In genomic region chr17:82781894-82782274, GRCh38 we compare ENCODE assay signal across 8 cellular contexts. TPM values are rescaled to one million over a fixed set of nuclear protein-coding genes. Genes with fewer than 3 reads are reported as not detected.
DNase-seq lines count a peak whose midpoint lies in the region; ATAC-seq and TF ChIP-seq lines count a peak whose summit lies in the region.

No MANE protein-coding gene starts in this region.

- DNase-seq in DMS153 (lab: John Stamatoyannopoulos, UW) = peak; percentile 49
- peak; percentile 58 for DNase-seq in NCI-H774 (lab: John Stamatoyannopoulos, UW)
- DNase-seq in activated CD4-positive, alpha-beta T cell treated with anti-CD3 and anti-CD28 coated beads, Interleukin-2, amount 50 U/mL, for 48 hours = peak; percentile 82 to 85
- peak; percentile 70 to 88 (median 79) for DNase-seq in dorsolateral prefrontal cortex
- peak; percentile 89 for DNase-seq in lower lobe of right lung
- DNase-seq in stimulated activated CD4-positive, alpha-beta T cell treated with anti-CD3 and anti-CD28 coated beads, TNF-alpha, amount 100 ng/mL, for 48 hours (ENCODE audit: low read depth in 3 of 3) = peak; percentile 67 to 73 (median 69)

- H3K4me3 ChIP-seq in dorsolateral prefrontal cortex (peak overlapping the region in 3 of 59 donors; percentile 20 to 24 (median 24)), lower lobe of right lung (no peak overlapping the region)

- TF ChIP-seq CTCF in dorsolateral prefrontal cortex (IDR thresholded peaks at IDR 0.05 in 54 of 56, conservative IDR thresholded peaks at IDR 0.05 in 2 of 56; ENCODE audit: low read depth in 1 of 56, partially characterized antibody in 56 of 56) = peak; percentile 63 to 99 (median 95)
- peak; percentile 98 for TF ChIP-seq CTCF in lower lobe of right lung (IDR thresholded peaks at IDR 0.05)

- H3K27ac ChIP-seq in dorsolateral prefrontal cortex = peak overlapping the region in 8 of 59 donors; percentile 16 to 72 (median 48)
- H3K27ac ChIP-seq in lower lobe of right lung = peak overlapping the region; percentile 59

- H3K9me3 ChIP-seq in lower lobe of right lung = no peaks in the 10 kb centered on the region

- intact Hi-C loops in dorsolateral prefrontal cortex (cut with DNase I) = loop anchor here (5.0 kb wide), 1 partner anchor 130 kb away; no protein-coding TSS in a partner anchor
- intact Hi-C loops in lower lobe of right lung (cut with DNase I) = loop anchor here (10.0 kb wide), 1 partner anchor 133 kb away; no protein-coding TSS in a partner anchor

- peak; percentile 59 for ATAC-seq in HG02981 (IDR thresholded peaks at IDR 0.05; ENCODE audit: unreplicated experiment)
- ATAC-seq in lower lobe of right lung = peak; percentile 96 to 98
- ATAC-seq in GM19328 (IDR thresholded peaks at IDR 0.05; ENCODE audit: unreplicated experiment) = no peak

- no peaks in the 10 kb centered on the region for H3K27me3 ChIP-seq in dorsolateral prefrontal cortex
- H3K27me3 ChIP-seq in lower lobe of right lung (ENCODE audit: low read depth) = no peaks in the 10 kb centered on the region

- H3K36me3 ChIP-seq in lower lobe of right lung = peaks cover 27% of the 10 kb centered on the region

- peaks cover 7% of the 10 kb centered on the region for H3K4me1 ChIP-seq in lower lobe of right lung

RNA-seq across cellular contexts. Expression of gene TBCD, which starts 30.0 kb away (rescaled TPM):
- total RNA-seq in dorsolateral prefrontal cortex = 100 to 1,000 TPM in 110 of 120 experiments, 10 to 100 TPM in 10; 90.4 to 151 (median 117) TPM
- 84.8 TPM for total RNA-seq in lower lobe of right lung

RNA-seq across cellular contexts. Expression of gene FN3K, which starts 46.5 kb away (rescaled TPM):
- total RNA-seq in dorsolateral prefrontal cortex (100 to 1,000 TPM in 107 of 120 experiments, 10 to 100 TPM in 13; 62.5 to 210 (median 123) TPM), lower lobe of right lung (27.9 TPM)

RNA-seq across cellular contexts. Expression of gene ZNF750, which starts 57.9 kb away (rescaled TPM):
- total RNA-seq in dorsolateral prefrontal cortex (under 1 TPM in 5 of 120 experiments, not detected in 115; 0.12 to 0.39 (median 0.36) TPM), lower lobe of right lung (4.7 TPM)
